ENCODE assay signal across 26 cellular contexts in genomic region chr12:1826867-1827705, GRCh38. TPM values are rescaled to one million over a fixed set of nuclear protein-coding genes. Genes with fewer than 3 reads are reported as not detected.
A peak's percentile ranks its signal among the peaks of the same experiment; 100 is the strongest.
DNase-seq lines count a peak whose midpoint lies in the region.
"Had no signal": no experiment of that assay in that cellular context is flagged by ENCODE, and none has a peak within 500 bp of the region (broad histone marks: within the 10 kb centered on the region; RNA-seq: fewer than 3 reads in every experiment).

No MANE protein-coding gene starts in this region.

- peak overlapping the region; percentile 9 for H3K23ac ChIP-seq in neuronal stem cell (ENCODE audit: low read depth, low read length, poor library complexity)

- H3K79me1 ChIP-seq in neuronal stem cell (ENCODE audit: low read depth, low read length) = no peaks in the 10 kb centered on the region

- H3K14ac ChIP-seq in neuronal stem cell (ENCODE audit: low read length) = peak overlapping the region; percentile 79

- no peak overlapping the region for H4K8ac ChIP-seq in neuronal stem cell (ENCODE audit: low read depth, low read length)

- H3K27ac ChIP-seq in angular gyrus (ENCODE audit: low read depth, low read length) (peak overlapping the region; percentile 7), neuronal stem cell (replicated peaks; ENCODE audit: low read length) (no peak overlapping the region)
- H3K27ac ChIP-seq: 22Rv1, gastrocnemius medialis, hepatocyte, psoas muscle, testis, uterus had no signal

- peak overlapping the region; percentile 50 for H2BK15ac ChIP-seq in neuronal stem cell (ENCODE audit: low read length)

- no peak overlapping the region for H2BK12ac ChIP-seq in neuronal stem cell (ENCODE audit: low read length)

- no peak overlapping the region for H3K4ac ChIP-seq in neuronal stem cell (ENCODE audit: low read length)

- H3K27me3 ChIP-seq in neuronal stem cell (ENCODE audit: control insufficient read depth in 3 of 3, insufficient read depth in 3 of 3, low read depth in 1 of 3, low read length in 3 of 3) = peaks cover 0 to 79% (median 16%) of the 10 kb centered on the region in 3 experiments
- H3K27me3 ChIP-seq: testis had no signal

- peak overlapping the region; percentile 11 for H2AFZ ChIP-seq in neuronal stem cell (ENCODE audit: low read length)
- H2AFZ ChIP-seq: hepatocyte had no signal

- no CpG with 5 or more reads among the region's 25 CpGs for WGBS in neuronal stem cell (ENCODE audit: extremely low coverage in 2 of 2, insufficient read length in 2 of 2, insufficient replicate concordance in 1 of 2), 2 donors

- no peak overlapping the region for H4K91ac ChIP-seq in neuronal stem cell (ENCODE audit: low read depth, low read length, poor library complexity)

- H2AK5ac ChIP-seq in neuronal stem cell (ENCODE audit: low read depth, low read length) = peak overlapping the region; percentile 21

- H3K4me1 ChIP-seq in neuronal stem cell (ENCODE audit: control insufficient read depth in 2 of 2, insufficient read depth in 1 of 2, low read depth in 1 of 2, low read length in 2 of 2) = peaks cover 4 to 7% of the 10 kb centered on the region in 2 donors
- H3K4me1 ChIP-seq: gastrocnemius medialis, psoas muscle, testis, uterus had no signal

- H3K9ac ChIP-seq in neuronal stem cell (ENCODE audit: low read depth, low read length, poor library complexity) = peak overlapping the region; percentile 30

- in situ Hi-C loops in KBM-7 (cut with MboI; ENCODE audit: low pct_unique_long_range_greater_than_20kb, low sequenced_read_pairs) = no loop called here

- no peak overlapping the region for H2BK120ac ChIP-seq in neuronal stem cell (ENCODE audit: low read depth, low read length)

- no peak overlapping the region for H3K4me2 ChIP-seq in neuronal stem cell (ENCODE audit: insufficient read depth, low read length, poor library complexity, severe bottlenecking)
- H3K4me2 ChIP-seq: hepatocyte had no signal

- DNase-seq in DMS 273 (lab: John Stamatoyannopoulos, UW; ENCODE audit: unreplicated experiment) (peak; percentile 62), DMS 273 treated with DMSO at 0.1 percent for 48 hours (lab: John Stamatoyannopoulos, UW) (no peak), KBM-7 (peak; percentile 71), neuronal stem cell (ENCODE audit: low spot score) (no peak), GF-D8 (lab: John Stamatoyannopoulos, UW) (no peak), SHP77 treated with DMSO at 0.1 percent for 48 hours (lab: John Stamatoyannopoulos, UW) (no peak), NCI-H1417 treated with DMSO at 0.1 percent for 48 hours (lab: John Stamatoyannopoulos, UW) (no peak)
- DNase-seq: activated B cell treated with CpG ODN at 0.5 μM for 24 hours; activated CD4-positive, alpha-beta T cell treated with anti-CD3 and anti-CD28 coated beads, Interleukin-2, amount 50 U/mL, for 1 hour; activated gamma-delta T cell treated with Interleukin-2 at 50 U/mL for 16 hours; activated T-cell treated with anti-CD3 and anti-CD28 coated beads, Interleukin-2, amount 50 U/mL, for 4 hours; dermis blood vessel endothelial cell; DMS53; gastrocnemius medialis; GDM1; NCI-H1092 treated with DMSO at 0.1 percent for 48 hours; NCI-H2029; NCI-H524; stimulated activated CD4-positive, alpha-beta T cell treated with anti-CD3 and anti-CD28 coated beads, Interleukin-15, amount 100 ng/mL, for 24 hours; stimulated activated naive CD4-positive, alpha-beta T cell; testis; uterus had no signal

- no peaks in the 10 kb centered on the region for H3K9me3 ChIP-seq in neuronal stem cell (replicated peaks in 1 of 2; ENCODE audit: control insufficient read depth in 2 of 2, insufficient read depth in 1 of 2, low read depth in 1 of 2, low read length in 2 of 2)
- H3K9me3 ChIP-seq: gastrocnemius medialis, psoas muscle, testis, uterus had no signal

- no peaks in the 10 kb centered on the region for H3K36me3 ChIP-seq in neuronal stem cell (replicated peaks in 1 of 2; ENCODE audit: control insufficient read depth in 2 of 2, insufficient read depth in 2 of 2, low read length in 2 of 2)
- H3K36me3 ChIP-seq: gastrocnemius medialis, uterus had no signal

- H3K4me3 ChIP-seq in neuronal stem cell (ENCODE audit: low read length in 2 of 2) = no peak overlapping the region
- H3K4me3 ChIP-seq: gastrocnemius medialis, hepatocyte, psoas muscle, testis, uterus had no signal

- peak overlapping the region; percentile 84 for H3K18ac ChIP-seq in neuronal stem cell (ENCODE audit: low read length)

- H2BK5ac ChIP-seq in neuronal stem cell (ENCODE audit: low read length) = no peak overlapping the region

RNA-seq across cellular contexts. Expression of gene LRTM2, which starts 6.7 kb away (rescaled TPM):
- 0.03 TPM for polyA plus RNA-seq in neuronal stem cell (2013, experiment 1 of 2)
- polyA plus RNA-seq in neuronal stem cell (2013, experiment 2 of 2) = 0.03 TPM
- polyA plus RNA-seq: hepatocyte, psoas muscle had no signal

Comparison
In these comparisons a context has a peak if more than half of its experiments do, and no peak if none do; other contexts are left out.
1. DNase-seq: peak in DMS 273 (single experiment) and KBM-7 (single experiment); none in DMS 273 treated with DMSO at 0.1 percent for 48 hours (single experiment), neuronal stem cell (single experiment), GF-D8 (single experiment), SHP77 treated with DMSO at 0.1 percent for 48 hours (single experiment) and NCI-H1417 treated with DMSO at 0.1 percent for 48 hours (single experiment).